20 cellular contexts compared by ENCODE assay signal in genomic region chr7:7109934-7110333, GRCh38.
"Had no signal": no experiment of that assay in that cellular context is flagged by ENCODE, and none has a peak within 500 bp of the region (broad histone marks: within the 10 kb centered on the region; RNA-seq: fewer than 3 reads in every experiment).

No MANE protein-coding gene starts in this region.

- H3K4me3 ChIP-seq: esophagus muscularis mucosa, gastrocnemius medialis, heart right ventricle, psoas muscle, spleen, tibial nerve had no signal

- H3K36me3 ChIP-seq: esophagus muscularis mucosa, gastrocnemius medialis, heart right ventricle, spleen, tibial nerve had no signal

- H3K4me1 ChIP-seq: esophagus muscularis mucosa, gastrocnemius medialis, heart right ventricle, psoas muscle, spleen, tibial nerve had no signal

- H3K27ac ChIP-seq: epithelial cell of prostate, esophagus muscularis mucosa, gastrocnemius medialis, heart right ventricle, parathyroid adenoma, psoas muscle, spleen, tibial nerve had no signal

- H2AFZ ChIP-seq: parathyroid adenoma had no signal

- H3K9me3 ChIP-seq: esophagus muscularis mucosa, gastrocnemius medialis, psoas muscle had no signal

- H3K9ac ChIP-seq: parathyroid adenoma had no signal

- ATAC-seq: effector memory CD8-positive, alpha-beta T cell; gastrocnemius medialis; heart right ventricle; naive thymus-derived CD4-positive, alpha-beta T cell; psoas muscle; sciatic nerve; stimulated activated memory B cell treated with anti-CD40 and anti-IgM and Interleukin-4, amounts not matched to agents 10 μg/mL and 1 μg/mL and 100 μg/mL, for 72 hours had no signal

- H3K27me3 ChIP-seq: esophagus muscularis mucosa, gastrocnemius medialis, heart right ventricle, spleen, tibial nerve had no signal

- DNase-seq: effector memory CD8-positive, alpha-beta T cell; gastrocnemius medialis; heart right ventricle; hypothalamus; kidney glomerular epithelial cell; mammary epithelial cell; naive thymus-derived CD4-positive, alpha-beta T cell; nephron progenitor cell; psoas muscle; retina; spleen; stimulated activated CD4-positive, alpha-beta T cell treated with anti-CD3 and anti-CD28 coated beads, Interleukin-15, amount 100 ng/mL, for 24 hours; stimulated activated CD4-positive, alpha-beta T cell treated with anti-CD3 and anti-CD28 coated beads, Interleukin-1b, Interleukin-23, amount 100 ng/mL, for 48 hours; stimulated activated CD4-positive, alpha-beta T cell treated with anti-CD3 and anti-CD28 coated beads, Interleukin-4, amount 100 ng/mL, for 24 hours had no signal
